1 cellular context compared by ENCODE assay signal in genomic region chr9:35656841-35657326, GRCh38.
TF ChIP-seq lines count a peak whose summit lies in the region.

No MANE protein-coding gene starts in this region.

TF ChIP-seq in K562, 482 proteins besides CTCF, POLR2A, EP300 and RAD21 (continued from another document):
- no peak for TF ChIP-seq MGA (IDR thresholded peaks at IDR 0.05)
TF ChIP-seq in K562: peak in this region for 3.
